In genomic region chr2:113198048-113198789, GRCh38 we compare ENCODE assay signal across 9 cellular contexts. TPM values are rescaled to one million over a fixed set of nuclear protein-coding genes. Genes with fewer than 3 reads are reported as not detected.
DNase-seq lines count a peak whose midpoint lies in the region; ATAC-seq and TF ChIP-seq lines count a peak whose summit lies in the region.
"Had no signal": no experiment of that assay in that cellular context is flagged by ENCODE, and none has a peak within 500 bp of the region (broad histone marks: within the 10 kb centered on the region; RNA-seq: fewer than 3 reads in every experiment).

No MANE protein-coding gene starts in this region.

- peaks cover 7% of the 10 kb centered on the region for H3K36me3 Mint-ChIP-seq in Caco-2 (ENCODE audit: insufficient read depth, unreplicated experiment)

- H3K4me1 ChIP-seq in Caco-2 (peaks cover 16% of the 10 kb centered on the region), SJCRH30 (peaks cover 5% of the 10 kb centered on the region; the same call in 1 of the 2 replicates), left ventricle myocardium inferior (peaks cover 15% of the 10 kb centered on the region), psoas muscle (no peaks in the 10 kb centered on the region)

- TF ChIP-seq CTCF in Caco-2 (IDR thresholded peaks at IDR 0.05; ENCODE audit: insufficient read depth in 1 of 2, low read depth in 1 of 2, low read length in 1 of 2, severe bottlenecking in 1 of 2, unreplicated experiment in 1 of 2) (no peak), left ventricle myocardium inferior (IDR thresholded peaks at IDR 0.05; ENCODE audit: borderline replicate concordance) (no peak), psoas muscle (IDR thresholded peaks at IDR 0.05) (no peak)

- CTCF ChIA-PET in Caco-2 (lab: Charles Lee) = interaction anchor here (0.7 to 3.2 kb wide), 26 partner anchors 10 to 209 kb away, joined by 3 to 78 read pairs (median 6); partner anchors contain the start of genes PAX8 and PSD4

- H3K4me3 Mint-ChIP-seq in Caco-2 (ENCODE audit: unreplicated experiment) = peak overlapping the region; percentile 81

- peak overlapping the region; percentile 83 for H3K27ac Mint-ChIP-seq in Caco-2 (ENCODE audit: unreplicated experiment)

- peak overlapping the region; percentile 62 for H3K4me3 ChIP-seq in Caco-2 (ENCODE audit: low read depth, low read length)
- peak overlapping the region; percentile 65 for H3K4me3 ChIP-seq in SJCRH30
- H3K4me3 ChIP-seq in left ventricle myocardium inferior = peak overlapping the region; percentile 80
- H3K4me3 ChIP-seq in psoas muscle = peak overlapping the region; percentile 78

- POLR2A ChIA-PET in Caco-2 (lab: Charles Lee) = interaction anchor here (0.7 to 2.3 kb wide), 7 partner anchors 13 to 60 kb away, joined by 3 to 16 read pairs (median 5); no protein-coding TSS in a partner anchor

- no peaks in the 10 kb centered on the region for H3K4me1 Mint-ChIP-seq in Caco-2 (ENCODE audit: low read depth, unreplicated experiment)

- no peak for DNase-seq in Caco-2
- no peak for DNase-seq in SJCRH30
- DNase-seq in left ventricle myocardium inferior = no peak
- peak in 1 of 2 donors; percentile 35 for DNase-seq in psoas muscle
- no peak for DNase-seq in T1000 (lab: John Stamatoyannopoulos, UW)
- DNase-seq in DMS 273 (lab: John Stamatoyannopoulos, UW; ENCODE audit: unreplicated experiment) = no peak
- DNase-seq: NCI-H524 treated with DMSO at 0.1 percent for 48 hours had no signal

- H3K36me3 ChIP-seq in Caco-2 (ENCODE audit: control insufficient read depth, insufficient read depth, low read length) (no peaks in the 10 kb centered on the region; the same call in 1 of the 2 replicates), SJCRH30 (no peaks in the 10 kb centered on the region), left ventricle myocardium inferior (no peaks in the 10 kb centered on the region), psoas muscle (ENCODE audit: insufficient read depth in 1 of 2, low read depth in 1 of 2) (no peaks in the 10 kb centered on the region)

- intact Hi-C loops in Caco-2 (cut with micrococcal nuclease; ENCODE audit: unreplicated experiment) (loop anchor here (1.0 to 2.0 kb wide), 2 partner anchors 15 to 42 kb away; no protein-coding TSS in a partner anchor), left ventricle myocardium inferior (cut with micrococcal nuclease) (no loop called here), psoas muscle (cut with DNase I) (loop anchor here in 1 of 2 donors (5.0 kb wide), 1 partner anchor 61 kb away; no protein-coding TSS in a partner anchor)

- no TSS peak for BruUV-seq in Caco-2 (replicated peaks; lab: Mats Ljungman, UMichigan)

- no peaks in the 10 kb centered on the region for H3K27me3 Mint-ChIP-seq in Caco-2 (ENCODE audit: insufficient read depth, unreplicated experiment)

- no peaks in the 10 kb centered on the region for H3K9me3 Mint-ChIP-seq in Caco-2 (ENCODE audit: unreplicated experiment)

- no peaks in the 10 kb centered on the region for H3K27me3 ChIP-seq in Caco-2 (replicated peaks; ENCODE audit: control insufficient read depth, insufficient read depth, low read length)
- H3K27me3 ChIP-seq in SJCRH30 = no peaks in the 10 kb centered on the region
- H3K27me3 ChIP-seq in left ventricle myocardium inferior (ENCODE audit: low read depth) = no peaks in the 10 kb centered on the region
- peaks cover 0 to 3% (median 0%) of the 10 kb centered on the region in 3 donors for H3K27me3 ChIP-seq in psoas muscle (ENCODE audit: insufficient read depth in 3 of 3, low read length in 2 of 3)

- 51 to 58% (median 56%) methylated on average over 30 to 32 of the region's 32 CpGs for WGBS in psoas muscle, 3 donors

- H3K27ac ChIP-seq in SJCRH30 = no peak overlapping the region; the same call in 1 of the 2 replicates
- H3K27ac ChIP-seq in left ventricle myocardium inferior (replicated peaks) = peak overlapping the region; percentile 57
- H3K27ac ChIP-seq in psoas muscle = no peak overlapping the region

- ATAC-seq in psoas muscle (no peak), HG02852 (IDR thresholded peaks at IDR 0.05; ENCODE audit: unreplicated experiment) (no peak), GM19467 (IDR thresholded peaks at IDR 0.05; ENCODE audit: unreplicated experiment) (no peak)

- no peaks in the 10 kb centered on the region for H3K9me3 ChIP-seq in Caco-2
- H3K9me3 ChIP-seq in SJCRH30 (replicated peaks) = no peaks in the 10 kb centered on the region
- H3K9me3 ChIP-seq in left ventricle myocardium inferior (replicated peaks) = no peaks in the 10 kb centered on the region
- no peaks in the 10 kb centered on the region for H3K9me3 ChIP-seq in psoas muscle

RNA-seq across cellular contexts. Expression of gene PSD4, which starts 24.4 kb away (rescaled TPM):
- total RNA-seq in Caco-2 (2022) (15.5 and 18.7 TPM in 2 replicates), left ventricle myocardium inferior (2.2 TPM), psoas muscle (1 to 10 TPM in 3 of 4 donors, under 1 TPM in 1; 0.76 to 1.7 (median 1.3) TPM)
- total RNA-seq in SJCRH30 (2014; rRNA removed; shearing (Covaris generic)) = 1.5 and 2.1 TPM in 2 replicates
- under 1 TPM; 0.35 to 0.87 (median 0.82) TPM for polyA plus RNA-seq in psoas muscle
